ENCODE assay signal across 1 cellular context in the genomic region with DNA sequence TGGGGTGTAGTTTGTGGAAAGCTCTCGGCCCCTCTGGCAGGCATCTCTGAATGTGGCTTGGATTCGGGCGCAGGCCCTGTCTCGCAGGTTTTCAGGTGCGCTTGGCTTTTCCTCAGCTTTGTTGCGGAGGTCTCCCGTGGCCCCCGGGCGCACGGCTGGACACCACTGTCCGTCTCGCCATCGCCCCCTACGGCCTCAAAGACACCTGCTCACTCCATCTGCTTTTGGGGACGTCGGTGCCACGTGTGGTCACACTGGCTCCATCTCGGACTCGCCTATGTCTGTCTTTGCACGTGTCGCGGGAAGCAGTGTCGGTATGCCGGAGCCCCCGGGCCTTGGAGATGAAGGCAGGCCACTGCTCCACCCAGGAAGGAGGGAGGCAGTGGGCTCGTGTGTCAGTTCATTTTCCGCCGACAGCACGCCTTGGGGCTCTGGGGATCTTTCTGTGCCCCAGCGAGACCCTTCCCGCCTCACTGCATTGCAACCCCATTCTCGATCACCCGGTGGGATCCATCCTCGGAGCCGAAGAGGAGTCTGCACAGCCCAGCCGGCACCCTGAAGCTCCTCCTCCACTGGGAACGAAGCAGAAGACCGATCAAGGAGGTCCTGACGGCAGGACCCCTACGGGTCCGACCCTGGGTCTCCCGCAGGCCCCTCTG.
TF ChIP-seq lines count a peak whose summit lies in the region.

No MANE protein-coding gene starts in this region.

TF ChIP-seq in GM23338, 12 proteins besides CTCF, POLR2A, EP300 and RAD21 (continued from another document):
- TF ChIP-seq REST (IDR thresholded peaks at IDR 0.05; ENCODE audit: unreplicated experiment) (no peak), ZNF114 (CRISPR knock-in tag; IDR thresholded peaks at IDR 0.05) (no peak), ZNF462 (CRISPR knock-in tag; IDR thresholded peaks at IDR 0.05) (no peak), JUNB (IDR thresholded peaks at IDR 0.05; ENCODE audit: unreplicated experiment) (no peak), STAT1 (IDR thresholded peaks at IDR 0.05; ENCODE audit: unreplicated experiment) (no peak), POLR2AphosphoS5 (IDR thresholded peaks at IDR 0.05; ENCODE audit: low read depth) (no peak)
- TF ChIP-seq, protein P1, sequence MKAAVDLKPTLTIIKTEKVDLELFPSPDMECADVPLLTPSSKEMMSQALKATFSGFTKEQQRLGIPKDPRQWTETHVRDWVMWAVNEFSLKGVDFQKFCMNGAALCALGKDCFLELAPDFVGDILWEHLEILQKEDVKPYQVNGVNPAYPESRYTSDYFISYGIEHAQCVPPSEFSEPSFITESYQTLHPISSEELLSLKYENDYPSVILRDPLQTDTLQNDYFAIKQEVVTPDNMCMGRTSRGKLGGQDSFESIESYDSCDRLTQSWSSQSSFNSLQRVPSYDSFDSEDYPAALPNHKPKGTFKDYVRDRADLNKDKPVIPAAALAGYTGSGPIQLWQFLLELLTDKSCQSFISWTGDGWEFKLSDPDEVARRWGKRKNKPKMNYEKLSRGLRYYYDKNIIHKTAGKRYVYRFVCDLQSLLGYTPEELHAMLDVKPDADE (IDR thresholded peaks at IDR 0.05), result no peak
